Comparison of ENCODE assay signal across 8 cellular contexts in genomic region chr4:184416913-184417734, GRCh38. TPM values are rescaled to one million over a fixed set of nuclear protein-coding genes. Genes with fewer than 3 reads are reported as not detected.
DNase-seq lines count a peak whose midpoint lies in the region; TF ChIP-seq lines count a peak whose summit lies in the region.

No MANE protein-coding gene starts in this region.

- TF ChIP-seq CTCF in GM20000 (IDR thresholded peaks at IDR 0.05; ENCODE audit: extremely low read depth, missing control alignments) (no peak), left ventricle myocardium inferior (IDR thresholded peaks at IDR 0.05; ENCODE audit: borderline replicate concordance) (no peak)

- H3K27me3 ChIP-seq in left ventricle myocardium inferior (ENCODE audit: low read depth), result no peaks in the 10 kb centered on the region

- DNase-seq in AG08396 (ENCODE audit: low spot score) (peak; percentile 40), GM20000 (ENCODE audit: low spot score) (peak; percentile 71), left ventricle myocardium inferior (no peak), NCI-H1694 treated with DMSO at 0.1 percent for 48 hours (lab: John Stamatoyannopoulos, UW) (no peak), globus pallidus (ENCODE audit: low spot score) (no peak)
- DNase-seq in Jurkat, Clone E6-1 (ENCODE audit: low read depth, low spot score), result peak; percentile 41
- DNase-seq in activated CD8-positive, alpha-beta memory T cell treated with anti-CD3 and anti-CD28 coated beads, Interleukin-2, amount 50 U/mL, for 48 hours, result peak; percentile 68
- DNase-seq in stimulated activated naive CD4-positive, alpha-beta T cell treated with Interleukin-2 at 50 U/mL for 16 hours (lab: John Stamatoyannopoulos, UW), result peak; percentile 40

- H3K9me3 ChIP-seq in left ventricle myocardium inferior (replicated peaks), result peaks cover under 1% of the 10 kb centered on the region

- peaks cover 38% of the 10 kb centered on the region for H3K36me3 ChIP-seq in left ventricle myocardium inferior

- peaks cover 81% of the 10 kb centered on the region for H3K4me1 ChIP-seq in left ventricle myocardium inferior

- peak overlapping the region; percentile 79 for H3K27ac ChIP-seq in left ventricle myocardium inferior (replicated peaks)

- intact Hi-C loops in left ventricle myocardium inferior (cut with micrococcal nuclease), result no loop called here

- H3K4me3 ChIP-seq in Jurkat, Clone E6-1 (ENCODE audit: low read length), result peak overlapping the region; percentile 40
- peak overlapping the region; percentile 50 for H3K4me3 ChIP-seq in left ventricle myocardium inferior

RNA-seq across cellular contexts. Expression of gene IRF2, which starts 57.2 kb away (rescaled TPM):
- polyA plus RNA-seq in Jurkat, Clone E6-1 (2012; ENCODE audit: insufficient read depth, insufficient read length), result 40.7 TPM
- 25.9 TPM for total RNA-seq in left ventricle myocardium inferior

Comparison
In these comparisons a context has a peak if more than half of its experiments do, and no peak if none do; other contexts are left out.
1. DNase-seq: peak in AG08396 (single experiment), GM20000 (single experiment), Jurkat, Clone E6-1 (single experiment), activated CD8-positive, alpha-beta memory T cell treated with anti-CD3 and anti-CD28 coated beads, Interleukin-2, amount 50 U/mL, for 48 hours (single experiment) and stimulated activated naive CD4-positive, alpha-beta T cell treated with Interleukin-2 at 50 U/mL for 16 hours (single experiment); none in left ventricle myocardium inferior (single experiment), NCI-H1694 treated with DMSO at 0.1 percent for 48 hours (single experiment) and globus pallidus (single experiment).